ENCODE assay signal across 14 cellular contexts in genomic region chr3:35393916-35394315, GRCh38.
DNase-seq lines count a peak whose midpoint lies in the region; FAIRE-seq and TF ChIP-seq lines count a peak whose summit lies in the region.
"Had no signal": no experiment of that assay in that cellular context is flagged by ENCODE, and none has a peak within 500 bp of the region (broad histone marks: within the 10 kb centered on the region; RNA-seq: fewer than 3 reads in every experiment).

No MANE protein-coding gene starts in this region.

- no peaks in the 10 kb centered on the region for H3K36me3 ChIP-seq in bronchial epithelial cell (ENCODE audit: control insufficient read depth, insufficient read depth, low read length)

- peaks cover 24% of the 10 kb centered on the region for H3K4me1 Mint-ChIP-seq in nephron
- H3K4me1 Mint-ChIP-seq in endothelial cell (ENCODE audit: unreplicated experiment) = peaks cover 7% of the 10 kb centered on the region
- H3K4me1 Mint-ChIP-seq: activated B cell treated with CpG ODN at 0.5 μM for 24 hours; activated naive CD8-positive, alpha-beta T cell treated with anti-CD3 and anti-CD28 coated beads, Interleukin-2, amount 50 U/mL, for 24 hours; CD14-positive monocyte; naive thymus-derived CD8-positive, alpha-beta T cell had no signal

- peaks cover 18% of the 10 kb centered on the region for H3K9me3 Mint-ChIP-seq in nephron
- peaks cover 5% of the 10 kb centered on the region for H3K9me3 Mint-ChIP-seq in endothelial cell (ENCODE audit: unreplicated experiment)

- TF ChIP-seq CTCF in bronchial epithelial cell (IDR thresholded peaks at IDR 0.05; ENCODE audit: insufficient read depth, low read length, severe bottlenecking) (no peak), nephron (IDR thresholded peaks at IDR 0.05; ENCODE audit: unreplicated experiment in 3 of 3) (no peak), endothelial cell (IDR thresholded peaks at IDR 0.05; ENCODE audit: unreplicated experiment) (no peak)

- peak overlapping the region in 1 of 3 experiments; percentile 4 for H3K4me3 Mint-ChIP-seq in nephron
- no peak overlapping the region for H3K4me3 Mint-ChIP-seq in endothelial cell (ENCODE audit: unreplicated experiment)
- H3K4me3 Mint-ChIP-seq: activated B cell treated with CpG ODN at 0.5 μM for 24 hours; activated naive CD8-positive, alpha-beta T cell treated with anti-CD3 and anti-CD28 coated beads, Interleukin-2, amount 50 U/mL, for 24 hours; CD14-positive monocyte; naive thymus-derived CD8-positive, alpha-beta T cell had no signal

- no peak overlapping the region for H3K4me3 ChIP-seq in bronchial epithelial cell (ENCODE audit: low read depth, low read length)
- H3K4me3 ChIP-seq: dorsolateral prefrontal cortex had no signal

- H3K27me3 Mint-ChIP-seq in nephron (ENCODE audit: low read depth) = no peaks in the 10 kb centered on the region
- peaks cover 2% of the 10 kb centered on the region for H3K27me3 Mint-ChIP-seq in endothelial cell (ENCODE audit: unreplicated experiment)
- H3K27me3 Mint-ChIP-seq: activated B cell treated with CpG ODN at 0.5 μM for 24 hours; naive thymus-derived CD8-positive, alpha-beta T cell had no signal

- H3K27ac Mint-ChIP-seq in nephron (peak overlapping the region; percentile 25 to 52 (median 41)), endothelial cell (ENCODE audit: unreplicated experiment) (no peak overlapping the region)
- H3K27ac Mint-ChIP-seq: activated B cell treated with CpG ODN at 0.5 μM for 24 hours; activated naive CD8-positive, alpha-beta T cell treated with anti-CD3 and anti-CD28 coated beads, Interleukin-2, amount 50 U/mL, for 24 hours; CD14-positive monocyte; naive thymus-derived CD8-positive, alpha-beta T cell had no signal

- DNase-seq in DMS79 (lab: John Stamatoyannopoulos, UW) = peak; percentile 89
- DNase-seq in NCI-H2171 treated with DMSO at 0.1 percent for 48 hours (lab: John Stamatoyannopoulos, UW) = peak; percentile 96
- DNase-seq in bronchial epithelial cell (ENCODE audit: low read depth) = peak; percentile 28
- no peak for DNase-seq in GOT3 (lab: John Stamatoyannopoulos, UW)
- DNase-seq in endothelial cell (ENCODE audit: low spot score) = no peak
- no peak for DNase-seq in T1000 (lab: John Stamatoyannopoulos, UW)
- DNase-seq: activated B cell treated with CpG ODN at 0.5 μM for 24 hours; activated naive CD8-positive, alpha-beta T cell treated with anti-CD3 and anti-CD28 coated beads, Interleukin-2, amount 50 U/mL, for 24 hours; dorsolateral prefrontal cortex; KG1; naive thymus-derived CD8-positive, alpha-beta T cell had no signal

- H3K36me3 Mint-ChIP-seq in nephron (ENCODE audit: low read depth) (no peaks in the 10 kb centered on the region), endothelial cell (ENCODE audit: low read depth, unreplicated experiment) (peaks cover 7% of the 10 kb centered on the region)
- H3K36me3 Mint-ChIP-seq: CD14-positive monocyte; naive thymus-derived CD8-positive, alpha-beta T cell had no signal

- FAIRE-seq in bronchial epithelial cell (lab: Jason Lieb, UNC) = no peak

- H3K27me3 ChIP-seq in bronchial epithelial cell (ENCODE audit: control insufficient read depth, insufficient read depth, low read length) = no peaks in the 10 kb centered on the region
- H3K27me3 ChIP-seq: dorsolateral prefrontal cortex, foreskin keratinocyte had no signal

Comparison
In these comparisons a context has a peak if more than half of its experiments do, and no peak if none do; other contexts are left out.
1. DNase-seq: peak in DMS79 (single experiment), NCI-H2171 treated with DMSO at 0.1 percent for 48 hours (single experiment) and bronchial epithelial cell (single experiment); none in GOT3 (single experiment), endothelial cell (single experiment) and T1000 (single experiment).